In genomic region chr10:130138479-130138866, GRCh38 we compare ENCODE assay signal across 8 cellular contexts. TPM values are rescaled to one million over a fixed set of nuclear protein-coding genes. Genes with fewer than 3 reads are reported as not detected.
A peak's percentile ranks its signal among the peaks of the same experiment; 100 is the strongest.
DNase-seq lines count a peak whose midpoint lies in the region; ATAC-seq and TF ChIP-seq lines count a peak whose summit lies in the region.

No MANE protein-coding gene starts in this region.

- H3K4me3 ChIP-seq in HEK293 (ENCODE audit: low read depth, low read length) (peak overlapping the region; percentile 1; the same call in 1 of the 2 replicates), fibroblast of lung (replicated peaks in 1 of 4; ENCODE audit: control extremely low read depth in 1 of 4, insufficient read depth in 1 of 4, low read depth in 3 of 4, low read length in 4 of 4) (peak overlapping the region in 2 of 4 experiments; percentile 4 to 79)

- peak; percentile 44 for DNase-seq in 8988T
- peak; percentile 94 for DNase-seq in RWPE1 (ENCODE audit: low spot score)
- peak; percentile 38 to 66 for DNase-seq in fibroblast of lung (ENCODE audit: low read depth in 2 of 2)
- no peak for DNase-seq in stimulated activated naive B cell treated with anti-CD40 and anti-IgM and Interleukin-4, amounts not matched to agents 10 μg/mL and 1 μg/mL and 100 μg/mL, for 72 hours
- DNase-seq in Right ventricle myocardium inferior (ENCODE audit: missing footprints): no peak

- H3K4me1 ChIP-seq in HEK293 (ENCODE audit: control insufficient read depth, insufficient read depth, low read length): peaks cover 23% of the 10 kb centered on the region
- H3K4me1 ChIP-seq in fibroblast of lung (ENCODE audit: control insufficient read depth, extremely low read depth, insufficient read depth, low read length): peaks cover 6% of the 10 kb centered on the region

- POLR2A ChIA-PET in HEK293 (lab: Yijun Ruan, JAX) (interaction anchor here (0.7 to 4.9 kb wide), 2 partner anchors 17 to 28 kb away, joined by 8 to 127 read pairs; partner anchors contain the start of gene C10orf143), RWPE1 (lab: Yijun Ruan, JAX; ENCODE audit: low non-redundant PET) (interaction anchor here (3.2 kb wide), 1 partner anchor 28 kb away, joined by 42 read pairs; the partner anchor contains the start of gene C10orf143)

- peak overlapping the region; percentile 75 for H3K27ac Mint-ChIP-seq in stimulated activated naive B cell treated with anti-CD40 and anti-IgM and Interleukin-4, amounts not matched to agents 10 μg/mL and 1 μg/mL and 100 μg/mL, for 72 hours

- no peaks in the 10 kb centered on the region for H3K27me3 ChIP-seq in fibroblast of lung (ENCODE audit: control insufficient read depth, insufficient read depth, low read length)

- peak overlapping the region; percentile 96 for H3K4me2 ChIP-seq in fibroblast of lung (ENCODE audit: extremely low read depth, insufficient read depth, low read length)

- no peak for ATAC-seq in stimulated activated naive B cell treated with anti-CD40 and anti-IgM and Interleukin-4, amounts not matched to agents 10 μg/mL and 1 μg/mL and 100 μg/mL, for 72 hours (replicated peaks)
- ATAC-seq in Right ventricle myocardium inferior: no peak
- no peak for ATAC-seq in HG02623 (IDR thresholded peaks at IDR 0.05; ENCODE audit: unreplicated experiment)
- no peak for ATAC-seq in GM19324 (IDR thresholded peaks at IDR 0.05; ENCODE audit: low FRiP score, unreplicated experiment)

- H3K27ac ChIP-seq in HEK293 (ENCODE audit: extremely low read depth, low read depth, low read length) (peak overlapping the region; percentile 56; the same call in 1 of the 2 replicates), RWPE1 (peak overlapping the region; percentile 94), fibroblast of lung (ENCODE audit: insufficient read depth, low read length) (peak overlapping the region; percentile 25)

- peaks cover 6 to 8% of the 10 kb centered on the region in 2 donors for H3K27me3 Mint-ChIP-seq in stimulated activated naive B cell treated with anti-CD40 and anti-IgM and Interleukin-4, amounts not matched to agents 10 μg/mL and 1 μg/mL and 100 μg/mL, for 72 hours

- peak overlapping the region; percentile 84 to 98 for H3K4me3 Mint-ChIP-seq in stimulated activated naive B cell treated with anti-CD40 and anti-IgM and Interleukin-4, amounts not matched to agents 10 μg/mL and 1 μg/mL and 100 μg/mL, for 72 hours

- CTCF ChIA-PET in HEK293 (lab: Yijun Ruan, JAX) (interaction anchor here (0.6 to 2.5 kb wide), 4 partner anchors 8 to 1123 kb away, joined by 6 read pairs; partner anchors contain the start of gene C10orf143), RWPE1 (lab: Yijun Ruan, JAX) (interaction anchor here (1.0 kb wide), 1 partner anchor 28 kb away, joined by 3 read pairs; the partner anchor contains the start of gene C10orf143)

- peaks cover under 1 to 17% of the 10 kb centered on the region in 2 experiments; a peak in 2 of 3 replicates for H3K36me3 ChIP-seq in HEK293 (ENCODE audit: control insufficient read depth in 2 of 2, insufficient read depth in 1 of 2, low read length in 2 of 2)
- no peaks in the 10 kb centered on the region for H3K36me3 ChIP-seq in fibroblast of lung (ENCODE audit: control insufficient read depth, insufficient read depth, low read length)

- H2AFZ ChIP-seq in fibroblast of lung (ENCODE audit: low read length): no peak overlapping the region

- TF ChIP-seq CTCF in HEK293 (tag by site-specific recombination; IDR thresholded peaks at IDR 0.05) (no peak), RWPE1 (conservative IDR thresholded peaks at IDR 0.05; ENCODE audit: low read depth) (no peak), fibroblast of lung (conservative IDR thresholded peaks at IDR 0.05 in 1 of 2, IDR thresholded peaks at IDR 0.05 in 1 of 2; ENCODE audit: low read depth in 1 of 2, low read length in 2 of 2) (no peak)

- no peaks in the 10 kb centered on the region for H4K20me1 ChIP-seq in fibroblast of lung (ENCODE audit: control insufficient read depth, extremely low read depth, insufficient read depth, low read length)

- peaks cover 37 to 67% of the 10 kb centered on the region in 2 donors for H3K4me1 Mint-ChIP-seq in stimulated activated naive B cell treated with anti-CD40 and anti-IgM and Interleukin-4, amounts not matched to agents 10 μg/mL and 1 μg/mL and 100 μg/mL, for 72 hours

- intact Hi-C loops in Right ventricle myocardium inferior (cut with DNase I): no loop called here

- no peak overlapping the region for H3K9ac ChIP-seq in fibroblast of lung (ENCODE audit: insufficient read depth, low read length)

- H3K36me3 Mint-ChIP-seq in stimulated activated naive B cell treated with anti-CD40 and anti-IgM and Interleukin-4, amounts not matched to agents 10 μg/mL and 1 μg/mL and 100 μg/mL, for 72 hours: peaks cover 9 to 26% of the 10 kb centered on the region in 2 donors

- peaks cover 67% of the 10 kb centered on the region for H3K79me2 ChIP-seq in fibroblast of lung (ENCODE audit: control insufficient read depth, insufficient read depth, low read length)

- no peaks in the 10 kb centered on the region for H3K9me3 Mint-ChIP-seq in stimulated activated naive B cell treated with anti-CD40 and anti-IgM and Interleukin-4, amounts not matched to agents 10 μg/mL and 1 μg/mL and 100 μg/mL, for 72 hours

- no peaks in the 10 kb centered on the region for H3K9me3 ChIP-seq in HEK293 (ENCODE audit: control insufficient read depth, insufficient read depth, low read depth, low read length)
- no peaks in the 10 kb centered on the region for H3K9me3 ChIP-seq in fibroblast of lung (ENCODE audit: control insufficient read depth, insufficient read depth, low read depth, low read length)

TF ChIP-seq in HEK293, 187 proteins besides CTCF, POLR2A, EP300 and RAD21 (continues in another document):
- TF ChIP-seq ZEB2 (tag by site-specific recombination; IDR thresholded peaks at IDR 0.05) (peak; percentile 78), ZNF639 (tag by site-specific recombination; IDR thresholded peaks at IDR 0.05) (0 out of 2 replicates have a peak, but pooled peaks have one; percentile 40), ZNF600 (tag by site-specific recombination; IDR thresholded peaks at IDR 0.05) (peak; percentile 90)
- TF ChIP-seq, protein P1, sequence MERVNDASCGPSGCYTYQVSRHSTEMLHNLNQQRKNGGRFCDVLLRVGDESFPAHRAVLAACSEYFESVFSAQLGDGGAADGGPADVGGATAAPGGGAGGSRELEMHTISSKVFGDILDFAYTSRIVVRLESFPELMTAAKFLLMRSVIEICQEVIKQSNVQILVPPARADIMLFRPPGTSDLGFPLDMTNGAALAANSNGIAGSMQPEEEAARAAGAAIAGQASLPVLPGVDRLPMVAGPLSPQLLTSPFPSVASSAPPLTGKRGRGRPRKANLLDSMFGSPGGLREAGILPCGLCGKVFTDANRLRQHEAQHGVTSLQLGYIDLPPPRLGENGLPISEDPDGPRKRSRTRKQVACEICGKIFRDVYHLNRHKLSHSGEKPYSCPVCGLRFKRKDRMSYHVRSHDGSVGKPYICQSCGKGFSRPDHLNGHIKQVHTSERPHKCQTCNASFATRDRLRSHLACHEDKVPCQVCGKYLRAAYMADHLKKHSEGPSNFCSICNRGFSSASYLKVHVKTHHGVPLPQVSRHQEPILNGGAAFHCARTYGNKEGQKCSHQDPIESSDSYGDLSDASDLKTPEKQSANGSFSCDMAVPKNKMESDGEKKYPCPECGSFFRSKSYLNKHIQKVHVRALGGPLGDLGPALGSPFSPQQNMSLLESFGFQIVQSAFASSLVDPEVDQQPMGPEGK (tag by site-specific recombination; IDR thresholded peaks at IDR 0.05): peak; percentile 51
- TF ChIP-seq, protein P2, sequence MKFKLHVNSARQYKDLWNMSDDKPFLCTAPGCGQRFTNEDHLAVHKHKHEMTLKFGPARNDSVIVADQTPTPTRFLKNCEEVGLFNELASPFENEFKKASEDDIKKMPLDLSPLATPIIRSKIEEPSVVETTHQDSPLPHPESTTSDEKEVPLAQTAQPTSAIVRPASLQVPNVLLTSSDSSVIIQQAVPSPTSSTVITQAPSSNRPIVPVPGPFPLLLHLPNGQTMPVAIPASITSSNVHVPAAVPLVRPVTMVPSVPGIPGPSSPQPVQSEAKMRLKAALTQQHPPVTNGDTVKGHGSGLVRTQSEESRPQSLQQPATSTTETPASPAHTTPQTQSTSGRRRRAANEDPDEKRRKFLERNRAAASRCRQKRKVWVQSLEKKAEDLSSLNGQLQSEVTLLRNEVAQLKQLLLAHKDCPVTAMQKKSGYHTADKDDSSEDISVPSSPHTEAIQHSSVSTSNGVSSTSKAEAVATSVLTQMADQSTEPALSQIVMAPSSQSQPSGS (tag by site-specific recombination; IDR thresholded peaks at IDR 0.05; ENCODE audit: low read depth): no peak
- TF ChIP-seq, protein P3, sequence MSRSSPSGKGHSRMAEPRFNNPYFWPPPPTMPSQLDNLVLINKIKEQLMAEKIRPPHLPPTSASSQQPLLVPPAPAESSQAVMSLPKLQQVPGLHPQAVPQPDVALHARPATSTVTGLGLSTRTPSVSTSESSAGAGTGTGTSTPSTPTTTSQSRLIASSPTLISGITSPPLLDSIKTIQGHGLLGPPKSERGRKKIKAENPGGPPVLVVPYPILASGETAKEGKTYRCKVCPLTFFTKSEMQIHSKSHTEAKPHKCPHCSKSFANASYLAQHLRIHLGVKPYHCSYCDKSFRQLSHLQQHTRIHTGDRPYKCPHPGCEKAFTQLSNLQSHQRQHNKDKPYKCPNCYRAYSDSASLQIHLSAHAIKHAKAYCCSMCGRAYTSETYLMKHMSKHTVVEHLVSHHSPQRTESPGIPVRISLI (tag by site-specific recombination; IDR thresholded peaks at IDR 0.05): peak; percentile 92

RNA-seq across cellular contexts. Expression of gene GLRX3, which starts 2.3 kb away (rescaled TPM):
- total RNA-seq in fibroblast of lung: 51.7 and 62.9 TPM in 2 replicates
- polyA plus RNA-seq in fibroblast of lung: 95.6 and 121 TPM in 2 replicates
- polyA plus RNA-seq in fibroblast of lung (2012): 86.8 and 131 TPM in 2 replicates
- 3.7 and 13.3 TPM in 2 replicates for polyA minus RNA-seq in fibroblast of lung (ENCODE audit: low replicate concordance)
- total RNA-seq in Right ventricle myocardium inferior: 74.3 TPM

RNA-seq across cellular contexts. Expression of gene C10orf143, which starts 27.8 kb away (rescaled TPM):
- total RNA-seq in fibroblast of lung: 0.51 and 2.0 TPM in 2 replicates
- polyA plus RNA-seq in fibroblast of lung: 1.5 and 1.9 TPM in 2 replicates
- polyA plus RNA-seq in fibroblast of lung (2012): 1.6 and 2.1 TPM in 2 replicates
- not detected in 2 replicates for polyA minus RNA-seq in fibroblast of lung (ENCODE audit: low replicate concordance)
- 1.4 TPM for total RNA-seq in Right ventricle myocardium inferior

Comparison
In these comparisons a context has a peak if more than half of its experiments do, and no peak if none do; other contexts are left out.
1. DNase-seq: peak in 8988T (single experiment), RWPE1 (single experiment) and fibroblast of lung (2 of 2); none in stimulated activated naive B cell treated with anti-CD40 and anti-IgM and Interleukin-4, amounts not matched to agents 10 μg/mL and 1 μg/mL and 100 μg/mL, for 72 hours (single experiment) and Right ventricle myocardium inferior (single experiment).
2. H3K27ac ChIP-seq: peak in every context shown above with its lines; median percentile 94 in RWPE1; 56 in HEK293; 25 in fibroblast of lung.